In genomic region chr9:133144142-133144886, GRCh38 we compare ENCODE assay signal across 8 cellular contexts. TPM values are rescaled to one million over a fixed set of nuclear protein-coding genes. Genes with fewer than 3 reads are reported as not detected.
A peak's percentile ranks its signal among the peaks of the same experiment; 100 is the strongest.
DNase-seq lines count a peak whose midpoint lies in the region; ATAC-seq and TF ChIP-seq lines count a peak whose summit lies in the region.

No MANE protein-coding gene starts in this region.

- H3K36me3 ChIP-seq in OCI-LY3 (replicated peaks; ENCODE audit: low read depth, low read length) = peaks cover 4% of the 10 kb centered on the region
- no peaks in the 10 kb centered on the region for H3K36me3 ChIP-seq in esophagus (ENCODE audit: control insufficient read depth in 2 of 2, insufficient read depth in 2 of 2, low read length in 1 of 2)

- WGBS in esophagus, 2 donors = 6 to 7% methylated on average over 52 of the region's 52 CpGs

- peak overlapping the region; percentile 73 to 90 (median 84) for H3K4me3 Mint-ChIP-seq in naive thymus-derived CD8-positive, alpha-beta T cell

- peaks cover 0 to 2% (median 0%) of the 10 kb centered on the region in 3 donors for H3K36me3 Mint-ChIP-seq in naive thymus-derived CD8-positive, alpha-beta T cell

- peak overlapping the region; percentile 29; the same call in 1 of the 2 replicates for H3K9ac ChIP-seq in OCI-LY3 (ENCODE audit: low read length)

- no peak overlapping the region for H2AFZ ChIP-seq in OCI-LY3 (ENCODE audit: low read depth, low read length)

- DNase-seq in AG08396 (ENCODE audit: low spot score) (peak; percentile 91), activated T-cell treated with anti-CD3 and anti-CD28 coated beads for 4 hours (peak; percentile 81)
- peak; percentile 75 to 98 (median 89) for DNase-seq in naive thymus-derived CD8-positive, alpha-beta T cell
- peak; percentile 61 to 88 (median 80) for DNase-seq in stimulated activated naive CD4-positive, alpha-beta T cell (lab: John Stamatoyannopoulos, UW)

- no peaks in the 10 kb centered on the region for H3K9me3 Mint-ChIP-seq in naive thymus-derived CD8-positive, alpha-beta T cell

- no peak overlapping the region for H3K27ac ChIP-seq in OCI-LY3 (ENCODE audit: low read length)
- H3K27ac ChIP-seq in esophagus (ENCODE audit: low read depth in 2 of 2, low read length in 1 of 2) = peak overlapping the region; percentile 52 to 76

- H3K4me3 ChIP-seq in OCI-LY3 (ENCODE audit: low read length) = peak overlapping the region; percentile 77
- peak overlapping the region; percentile 30 to 34 for H3K4me3 ChIP-seq in esophagus (ENCODE audit: low read depth in 1 of 2, low read length in 2 of 2)

- peaks cover 37 to 76% (median 72%) of the 10 kb centered on the region in 4 donors for H3K4me1 Mint-ChIP-seq in naive thymus-derived CD8-positive, alpha-beta T cell

- H3K27me3 Mint-ChIP-seq in naive thymus-derived CD8-positive, alpha-beta T cell = no peaks in the 10 kb centered on the region

- peak overlapping the region; percentile 88 to 99 (median 96) for H3K27ac Mint-ChIP-seq in naive thymus-derived CD8-positive, alpha-beta T cell

- peak; percentile 93 for TF ChIP-seq CTCF in OCI-LY3 (IDR thresholded peaks at IDR 0.05; ENCODE audit: low read depth, low read length)

- POLR2A ChIA-PET in naive thymus-derived CD8-positive, alpha-beta T cell (lab: Charles Lee) = interaction anchor here (0.7 to 4.6 kb wide), 11 partner anchors 9 to 114 kb away, joined by 3 to 99 read pairs (median 16); partner anchors contain the start of genes GTF3C5 and RALGDS

- H3K79me2 ChIP-seq in OCI-LY3 (ENCODE audit: low read length) = peaks cover 86% of the 10 kb centered on the region

- peaks cover 78% of the 10 kb centered on the region for H4K20me1 ChIP-seq in OCI-LY3 (ENCODE audit: insufficient read depth, low read length)

- H3K27me3 ChIP-seq in OCI-LY3 (ENCODE audit: low read depth, low read length) = no peaks in the 10 kb centered on the region
- no peaks in the 10 kb centered on the region for H3K27me3 ChIP-seq in esophagus (ENCODE audit: control insufficient read depth in 1 of 2, insufficient read depth in 2 of 2, low read length in 2 of 2)

- H3K4me2 ChIP-seq in OCI-LY3 (ENCODE audit: low read length) = peak overlapping the region; percentile 95

- H3K9me3 ChIP-seq in OCI-LY3 (ENCODE audit: insufficient read depth, low read length) = no peaks in the 10 kb centered on the region
- no peaks in the 10 kb centered on the region for H3K9me3 ChIP-seq in esophagus (ENCODE audit: control insufficient read depth in 2 of 2, insufficient read depth in 1 of 2, low read depth in 1 of 2, low read length in 1 of 2)

- H3K4me1 ChIP-seq in OCI-LY3 (ENCODE audit: low read length) (peaks cover 18% of the 10 kb centered on the region), esophagus (ENCODE audit: control insufficient read depth in 2 of 2, insufficient read depth in 2 of 2, low read length in 1 of 2) (peaks cover 9 to 36% of the 10 kb centered on the region in 2 donors)

- ATAC-seq in GM18870 (IDR thresholded peaks at IDR 0.05; ENCODE audit: unreplicated experiment) = peak; percentile 36
- peak; percentile 32 for ATAC-seq in HG03439 (IDR thresholded peaks at IDR 0.05; ENCODE audit: unreplicated experiment)
- peak; percentile 57 to 59 for ATAC-seq in naive thymus-derived CD8-positive, alpha-beta T cell

RNA-seq across cellular contexts. Expression of gene GBGT1, which starts 19.4 kb away (rescaled TPM):
- 1 to 10 TPM; 2.1 to 3.7 TPM for polyA plus RNA-seq in esophagus
- 1 to 10 TPM; 4.1 to 4.9 TPM for total RNA-seq in naive thymus-derived CD8-positive, alpha-beta T cell
- polyA plus RNA-seq in naive thymus-derived CD8-positive, alpha-beta T cell = not detected

RNA-seq across cellular contexts. Expression of gene RALGDS, which starts 23.3 kb away (rescaled TPM):
- 10 to 100 TPM; 47.8 to 67.9 TPM for polyA plus RNA-seq in esophagus
- 10 to 100 TPM; 93.7 to 99.9 TPM for total RNA-seq in naive thymus-derived CD8-positive, alpha-beta T cell
- 10 to 100 TPM; 14.1 to 35.5 (median 29.4) TPM for polyA plus RNA-seq in naive thymus-derived CD8-positive, alpha-beta T cell
